In genomic region chr2:52070665-52071064, GRCh38 we compare ENCODE assay signal across 9 cellular contexts.
"Had no signal": no experiment of that assay in that cellular context is flagged by ENCODE, and none has a peak within 500 bp of the region (broad histone marks: within the 10 kb centered on the region; RNA-seq: fewer than 3 reads in every experiment).

No MANE protein-coding gene starts in this region.

- H3K9ac ChIP-seq: KMS-11 had no signal

- DNase-seq: IMR-90, Karpas-422, KBM-7, KG1 had no signal

- H3K4me2 ChIP-seq: KMS-11 had no signal

- FAIRE-seq: HepG2, HTR-8/SVneo, K562 had no signal

- H3K27ac ChIP-seq: HL-60, KMS-11 had no signal

- ATAC-seq: HepG2, K562 had no signal

- H3K4me3 ChIP-seq: K562 had no signal
